Comparison of ENCODE assay signal across 32 cellular contexts in the genomic region with DNA sequence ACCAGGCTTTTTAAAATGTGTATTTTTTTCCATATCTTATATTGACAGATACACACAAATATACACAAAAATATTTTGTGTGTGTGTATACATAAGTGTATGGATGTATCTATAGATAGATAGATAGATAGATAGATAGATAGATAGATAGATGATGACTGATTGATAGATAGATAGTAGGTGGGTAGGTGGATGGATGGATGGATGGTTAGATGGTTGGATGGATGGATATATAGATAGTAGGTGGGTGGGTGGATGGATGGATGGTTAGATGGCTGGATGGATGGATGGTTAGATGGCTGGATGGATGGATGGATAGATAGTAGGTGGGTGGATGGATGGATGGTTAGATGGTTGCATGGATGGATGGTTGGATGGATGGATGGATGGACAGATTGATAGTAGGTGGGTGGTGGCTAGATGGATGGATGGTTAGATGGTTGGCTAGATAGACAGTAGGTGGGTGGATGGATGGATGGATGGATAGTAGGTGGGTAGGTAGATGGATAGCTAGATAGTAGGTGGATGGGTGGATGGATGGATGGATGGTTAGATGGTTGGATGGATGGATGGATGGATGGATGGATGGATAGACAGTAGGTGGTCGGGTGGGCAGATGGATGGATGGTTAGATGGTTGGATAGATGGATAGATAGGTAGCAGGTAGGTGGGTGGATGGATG.
"Had no signal": no experiment of that assay in that cellular context is flagged by ENCODE, and none has a peak within 500 bp of the region (broad histone marks: within the 10 kb centered on the region; RNA-seq: fewer than 3 reads in every experiment).

No MANE protein-coding gene starts in this region.

- H3K36me3 ChIP-seq: adrenal gland, cardiac muscle cell, colonic mucosa, gastroesophageal sphincter, stomach, thyroid gland, upper lobe of left lung had no signal

- H3K4me1 ChIP-seq: colonic mucosa, thyroid gland had no signal

- H3K4me3 ChIP-seq: adrenal gland, cardiac muscle cell, colonic mucosa, gastroesophageal sphincter, hepatocyte, psoas muscle, smooth muscle cell, stomach, thyroid gland, upper lobe of left lung had no signal

- ATAC-seq: activated CD4-positive, alpha-beta T cell treated with anti-CD3 and anti-CD28 coated beads for 36 hours; gastroesophageal sphincter; left cardiac atrium; naive thymus-derived CD8-positive, alpha-beta T cell; psoas muscle; stimulated activated naive B cell treated with anti-CD40 and anti-IgM and Interleukin-4, amounts not matched to agents 10 μg/mL and 1 μg/mL and 100 μg/mL, for 72 hours had no signal

- H3K9me3 ChIP-seq: adrenal gland, colonic mucosa, gastroesophageal sphincter, psoas muscle, stomach, thyroid gland, upper lobe of left lung had no signal

- FAIRE-seq: endometrium, keratinocyte had no signal

- H3K9ac ChIP-seq: parathyroid adenoma had no signal

- H3K4me2 ChIP-seq: hepatocyte, smooth muscle cell had no signal

- H3K27me3 Mint-ChIP-seq: activated CD4-positive, alpha-beta T cell treated with anti-CD3 and anti-CD28 coated beads for 36 hours; activated naive CD8-positive, alpha-beta T cell treated with anti-CD3 and anti-CD28 coated beads for 36 hours; naive thymus-derived CD8-positive, alpha-beta T cell; stimulated activated naive B cell treated with anti-CD40 and anti-IgM and Interleukin-4, amounts not matched to agents 10 μg/mL and 1 μg/mL and 100 μg/mL, for 72 hours had no signal

- H3K27ac ChIP-seq: adrenal gland, cardiac muscle cell, colonic mucosa, gastroesophageal sphincter, hepatocyte, parathyroid adenoma, stomach, thyroid gland, upper lobe of left lung had no signal

- H3K36me3 Mint-ChIP-seq: activated naive CD8-positive, alpha-beta T cell treated with anti-CD3 and anti-CD28 coated beads for 36 hours; brain had no signal

- H3K4me3 Mint-ChIP-seq: activated CD4-positive, alpha-beta T cell treated with anti-CD3 and anti-CD28 coated beads for 36 hours; activated naive CD8-positive, alpha-beta T cell treated with anti-CD3 and anti-CD28 coated beads for 36 hours; memory B cell; naive thymus-derived CD8-positive, alpha-beta T cell; neural crest cell; stimulated activated naive B cell treated with anti-CD40 and anti-IgM and Interleukin-4, amounts not matched to agents 10 μg/mL and 1 μg/mL and 100 μg/mL, for 72 hours; T-helper 2 cell treated with Interferon-gamma antibody and Interleukin-4, amounts not matched to agents 5 μg/mL and 100 μg/mL, for 36 hours had no signal

- H2AFZ ChIP-seq: hepatocyte, parathyroid adenoma had no signal

- DNase-seq: activated CD4-positive, alpha-beta T cell treated with anti-CD3 and anti-CD28 coated beads for 36 hours; activated CD4-positive, CD25-positive, alpha-beta regulatory T cell; activated effector memory CD4-positive, alpha-beta T cell treated with Interleukin-2 at 50 U/mL for 16 hours; activated naive CD4-positive, alpha-beta T cell treated with Interleukin-2 at 50 U/mL for 16 hours; activated naive CD8-positive, alpha-beta T cell treated with anti-CD3 and anti-CD28 coated beads for 36 hours; activated T-cell treated with anti-CD3 and anti-CD28 coated beads for 4 hours; adrenal gland; aorta; cerebellar nuclear complex; colonic mucosa; effector CD8-positive, alpha-beta T cell; left cardiac atrium; naive thymus-derived CD8-positive, alpha-beta T cell; occipital lobe; psoas muscle; stimulated activated CD4-positive, alpha-beta T cell treated with anti-CD3 and anti-CD28 coated beads, Interleukin-15, amount 100 ng/mL, for 24 hours; stimulated activated CD4-positive, alpha-beta T cell treated with anti-CD3 and anti-CD28 coated beads, Interleukin-2, amount 100 ng/mL, for 24 hours; stimulated activated naive B cell treated with anti-CD40 and anti-IgM and Interleukin-4, amounts not matched to agents 10 μg/mL and 1 μg/mL and 100 μg/mL, for 72 hours; stomach; thyroid gland; upper lobe of left lung had no signal

- H3K79me2 ChIP-seq: hepatocyte, parathyroid adenoma had no signal

- H3K4me1 Mint-ChIP-seq: activated CD4-positive, alpha-beta T cell treated with anti-CD3 and anti-CD28 coated beads for 36 hours; activated naive CD8-positive, alpha-beta T cell treated with anti-CD3 and anti-CD28 coated beads for 36 hours; memory B cell; naive thymus-derived CD8-positive, alpha-beta T cell; neural crest cell had no signal

- H3K27ac Mint-ChIP-seq: activated CD4-positive, alpha-beta T cell treated with anti-CD3 and anti-CD28 coated beads for 36 hours; activated naive CD8-positive, alpha-beta T cell treated with anti-CD3 and anti-CD28 coated beads for 36 hours; memory B cell; stimulated activated naive B cell treated with anti-CD40 and anti-IgM and Interleukin-4, amounts not matched to agents 10 μg/mL and 1 μg/mL and 100 μg/mL, for 72 hours; T-helper 2 cell treated with Interferon-gamma antibody and Interleukin-4, amounts not matched to agents 5 μg/mL and 100 μg/mL, for 36 hours had no signal

- H3K27me3 ChIP-seq: adrenal gland, cardiac muscle cell, colonic mucosa, gastroesophageal sphincter, hepatocyte, stomach, thyroid gland, upper lobe of left lung had no signal
